In genomic region chr10:79124066-79124465, GRCh38 we compare ENCODE assay signal across 1 cellular context.
TF ChIP-seq lines count a peak whose summit lies in the region.

No MANE protein-coding gene starts in this region.

TF ChIP-seq in K562, 482 proteins besides CTCF, POLR2A, EP300 and RAD21 (continued from another document and continues in another):
- no peak for TF ChIP-seq ZMIZ1 (IDR thresholded peaks at IDR 0.05; ENCODE audit: low read depth in 2 of 2, low read length in 2 of 2)
- peak in 1 of 2 experiments; percentile 51; a peak in 1 of 4 replicates for TF ChIP-seq RCOR1 (IDR thresholded peaks at IDR 0.05; ENCODE audit: borderline replicate concordance in 1 of 2, low read depth in 2 of 2, low read length in 2 of 2)
- TF ChIP-seq U2AF1 (optimal IDR thresholded peaks at IDR 0.05; ENCODE audit: low read depth, low read length), result no peak
- TF ChIP-seq EP400 (IDR thresholded peaks at IDR 0.05), result no peak
- TF ChIP-seq COPS2 (conservative IDR thresholded peaks at IDR 0.05), result no peak
- no peak for TF ChIP-seq ZNF75A (CRISPR knock-in tag; IDR thresholded peaks at IDR 0.05)
- TF ChIP-seq E2F6 (IDR thresholded peaks at IDR 0.05; ENCODE audit: borderline replicate concordance in 1 of 2, extremely low read depth in 1 of 2, insufficient read depth in 1 of 2, insufficient read length in 1 of 2, low read depth in 1 of 2, low read length in 1 of 2, poor library complexity in 1 of 2, severe bottlenecking in 1 of 2), result no peak
- peak; percentile 16 to 33; a peak in 1 of 4 replicates for TF ChIP-seq TRIM24 (IDR thresholded peaks at IDR 0.05)
- no peak for TF ChIP-seq ZNF785 (CRISPR knock-in tag; IDR thresholded peaks at IDR 0.05)
- TF ChIP-seq IFI16 (CRISPR knock-in tag; IDR thresholded peaks at IDR 0.05), result no peak
- TF ChIP-seq ZBTB1 (CRISPR knock-in tag; IDR thresholded peaks at IDR 0.05; ENCODE audit: borderline replicate concordance, low read depth), result no peak
- TF ChIP-seq HNRNPK (IDR thresholded peaks at IDR 0.05; ENCODE audit: low read depth, low read length, poor library complexity, severe bottlenecking), result no peak
- TF ChIP-seq RBM25 (IDR thresholded peaks at IDR 0.05; ENCODE audit: low read depth, low read length, severe bottlenecking), result peak; percentile 99
- TF ChIP-seq WHSC1 (IDR thresholded peaks at IDR 0.05; ENCODE audit: low read length), result no peak
- TF ChIP-seq EWSR1 (IDR thresholded peaks at IDR 0.05; ENCODE audit: borderline replicate concordance, low read depth, partially characterized antibody), result no peak
- no peak for TF ChIP-seq KLF1 (tag; IDR thresholded peaks at IDR 0.05)
- TF ChIP-seq NFE2L1 (tag; IDR thresholded peaks at IDR 0.05; ENCODE audit: borderline replicate concordance, low read depth), result no peak
- TF ChIP-seq SMAD1 (IDR thresholded peaks at IDR 0.05; ENCODE audit: low read depth, low read length, partially characterized antibody), result no peak
- TF ChIP-seq ETS1 (conservative IDR thresholded peaks at IDR 0.05; ENCODE audit: control insufficient read depth, low read depth, low read length), result no peak
- TF ChIP-seq HDAC2 (IDR thresholded peaks at IDR 0.05), result peak; percentile 97
- TF ChIP-seq MTA1 (IDR thresholded peaks at IDR 0.05; ENCODE audit: borderline replicate concordance), result 0 out of 2 replicates have a peak, but pooled peaks have one; percentile 39
- no peak for TF ChIP-seq ZKSCAN1 (IDR thresholded peaks at IDR 0.05; ENCODE audit: low read depth, low read length)
- TF ChIP-seq ADNP (tag; IDR thresholded peaks at IDR 0.05), result peak; percentile 91
- no peak for TF ChIP-seq SPI1 (IDR thresholded peaks at IDR 0.05; ENCODE audit: borderline replicate concordance, low read depth, low read length)
- TF ChIP-seq ZBTB34 (CRISPR knock-in tag; IDR thresholded peaks at IDR 0.05), result no peak
- no peak for TF ChIP-seq ATF4 (CRISPR knock-in tag; IDR thresholded peaks at IDR 0.05)
- no peak for TF ChIP-seq NCOA4 (IDR thresholded peaks at IDR 0.05; ENCODE audit: partially characterized antibody)
- peak; percentile 100 for TF ChIP-seq BRD9 (IDR thresholded peaks at IDR 0.05; ENCODE audit: low read depth, partially characterized antibody)
- no peak for TF ChIP-seq ZNF609 (CRISPR knock-in tag; IDR thresholded peaks at IDR 0.05; ENCODE audit: borderline replicate concordance)
- TF ChIP-seq NUFIP1 (IDR thresholded peaks at IDR 0.05; ENCODE audit: partially characterized antibody), result no peak
- no peak for TF ChIP-seq RNF219 (CRISPR knock-in tag; IDR thresholded peaks at IDR 0.05)
- no peak for TF ChIP-seq ZNF23 (CRISPR knock-in tag; IDR thresholded peaks at IDR 0.05)
- no peak for TF ChIP-seq RBM22 (IDR thresholded peaks at IDR 0.05; ENCODE audit: low read depth, low read length, poor library complexity, severe bottlenecking)
- 0 out of 2 replicates have a peak, but pooled peaks have one; percentile 30 for TF ChIP-seq SP1 (CRISPR knock-in tag; IDR thresholded peaks at IDR 0.05)
- no peak for TF ChIP-seq KHSRP (IDR thresholded peaks at IDR 0.05)
- TF ChIP-seq ARNT (IDR thresholded peaks at IDR 0.05), result peak in 1 of 2 experiments; percentile 68; a peak in 1 of 4 replicates
- TF ChIP-seq ZFP36 (IDR thresholded peaks at IDR 0.05; ENCODE audit: low read depth, low read length, partially characterized antibody), result peak; percentile 96
- no peak for TF ChIP-seq ZNF436 (CRISPR knock-in tag; IDR thresholded peaks at IDR 0.05)
- peak; percentile 77 for TF ChIP-seq ESRRA (IDR thresholded peaks at IDR 0.05; ENCODE audit: borderline replicate concordance, low read depth)
- TF ChIP-seq ZSCAN29 (IDR thresholded peaks at IDR 0.05), result no peak
- peak; percentile 91; the same call in 1 of the 2 replicates for TF ChIP-seq HDGF (IDR thresholded peaks at IDR 0.05)
- no peak for TF ChIP-seq ZNF445 (CRISPR knock-in tag; IDR thresholded peaks at IDR 0.05; ENCODE audit: low read depth)
- TF ChIP-seq CUX1 (CRISPR knock-in tag; IDR thresholded peaks at IDR 0.05), result no peak
- TF ChIP-seq CBX1 (IDR thresholded peaks at IDR 0.05; ENCODE audit: low read depth), result peak; percentile 96
- no peak for TF ChIP-seq NR2C1 (IDR thresholded peaks at IDR 0.05)
- TF ChIP-seq NR2C1 (tag; IDR thresholded peaks at IDR 0.05), result no peak
